28 cellular contexts compared by ENCODE assay signal in genomic region chr22:37072673-37073072, GRCh38. TPM values are rescaled to one million over a fixed set of nuclear protein-coding genes. Genes with fewer than 3 reads are reported as not detected.
"Had no signal": no experiment of that assay in that cellular context is flagged by ENCODE, and none has a peak within 500 bp of the region (broad histone marks: within the 10 kb centered on the region; RNA-seq: fewer than 3 reads in every experiment).

No MANE protein-coding gene starts in this region.

- H3K4me3 ChIP-seq: hepatocyte, left ventricle myocardium inferior, lung, mucosa of descending colon, pancreas, prostate gland, sigmoid colon, spleen, suprapubic skin, thoracic aorta, tibial artery, vagina had no signal

- H3K9me3 ChIP-seq: left ventricle myocardium inferior, mucosa of descending colon, pancreas, prostate gland, sigmoid colon, spleen, suprapubic skin, thoracic aorta, tibial artery, vagina had no signal

- H3K4me1 ChIP-seq: left ventricle myocardium inferior, pancreas, prostate gland, sigmoid colon, tibial artery, vagina had no signal

- H3K27ac ChIP-seq: hepatocyte, left ventricle myocardium inferior, pancreas, prostate gland, sigmoid colon, spleen, suprapubic skin, thoracic aorta, tibial artery, vagina had no signal

- H2AFZ ChIP-seq: hepatocyte had no signal

- H3K4me2 ChIP-seq: hepatocyte had no signal

- H3K79me2 ChIP-seq: hepatocyte had no signal

- DNase-seq: islet precursor cell; left ventricle myocardium inferior; mesendoderm; mucosa of descending colon; naive thymus-derived CD4-positive, alpha-beta T cell; nucleus accumbens; pancreas; posterior cingulate gyrus; retina; sigmoid colon; small intestine; spleen; stimulated activated CD4-positive, alpha-beta T cell treated with anti-CD3 and anti-CD28 coated beads, Interleukin-4, amount 100 ng/mL, for 24 hours; stimulated activated naive CD4-positive, alpha-beta T cell; tibial artery had no signal

- FAIRE-seq: pancreas, small intestine had no signal

- H3K36me3 ChIP-seq: left ventricle myocardium inferior, pancreas, prostate gland, sigmoid colon, spleen, suprapubic skin, thoracic aorta, tibial artery, vagina had no signal

RNA-seq across cellular contexts. Expression of gene TMPRSS6, which starts 36.8 kb away (rescaled TPM):
- total RNA-seq: kidney epithelial cell, left ventricle myocardium inferior, mesothelial cell of epicardium, myocyte, neural crest cell, osteoblast, right cardiac atrium, sigmoid colon, subcutaneous adipose tissue, thoracic aorta, vagina had no signal
- polyA plus RNA-seq: naive thymus-derived CD4-positive, alpha-beta T cell; right cardiac atrium had no signal
